In the genomic region with DNA sequence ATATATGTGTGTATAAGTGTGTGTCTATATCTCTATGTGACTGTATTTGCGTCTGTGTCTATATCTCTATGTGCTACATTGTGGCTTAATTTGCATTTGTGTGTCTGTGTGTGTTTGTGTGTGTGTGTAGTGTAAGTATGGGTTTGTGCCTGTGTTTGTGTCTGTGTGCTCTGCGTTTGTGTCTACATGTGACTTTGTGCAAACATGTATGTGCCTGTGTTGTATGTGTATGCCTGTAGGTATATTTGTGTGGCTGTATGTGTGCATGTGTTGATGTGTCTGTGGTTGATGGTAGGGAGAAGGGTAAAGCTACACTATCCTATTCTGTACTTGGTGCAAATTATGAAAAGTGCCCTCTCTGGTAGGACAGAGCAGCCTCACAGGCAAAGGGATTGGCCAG, we compare ENCODE assay signal across 14 cellular contexts.
"Had no signal": no experiment of that assay in that cellular context is flagged by ENCODE, and none has a peak within 500 bp of the region (broad histone marks: within the 10 kb centered on the region; RNA-seq: fewer than 3 reads in every experiment).

No MANE protein-coding gene starts in this region.

- H3K4me1 ChIP-seq: tibial artery, uterus had no signal

- DNase-seq: activated naive CD4-positive, alpha-beta T cell treated with Interleukin-2 at 50 U/mL for 16 hours; activated T-cell treated with anti-CD3 and anti-CD28 coated beads, Interleukin-2, amount 50 U/mL, for 48 hours; central memory CD4-positive, alpha-beta T cell; dorsolateral prefrontal cortex; naive thymus-derived CD8-positive, alpha-beta T cell; stimulated activated CD4-positive, alpha-beta T cell treated with anti-CD3 and anti-CD28 coated beads, Interleukin-1b, Interleukin-23, amount 100 ng/mL, for 48 hours; T-helper 17 cell; uterus had no signal

- H3K36me3 ChIP-seq: heart right ventricle, pancreas, tibial artery, uterus had no signal

- H3K9me3 ChIP-seq: heart right ventricle, pancreas, tibial artery, uterus had no signal

- FAIRE-seq: astrocyte, pancreas had no signal

- H3K4me3 ChIP-seq: dorsolateral prefrontal cortex, heart right ventricle, lung, pancreas, skin epidermis, tibial artery, uterus had no signal

- H3K27ac ChIP-seq: dorsolateral prefrontal cortex, pancreas, tibial artery, uterus had no signal

- H3K27me3 ChIP-seq: dorsolateral prefrontal cortex, heart right ventricle, pancreas, tibial artery, uterus had no signal
